Comparison of ENCODE assay signal across 1 cellular context in the genomic region with DNA sequence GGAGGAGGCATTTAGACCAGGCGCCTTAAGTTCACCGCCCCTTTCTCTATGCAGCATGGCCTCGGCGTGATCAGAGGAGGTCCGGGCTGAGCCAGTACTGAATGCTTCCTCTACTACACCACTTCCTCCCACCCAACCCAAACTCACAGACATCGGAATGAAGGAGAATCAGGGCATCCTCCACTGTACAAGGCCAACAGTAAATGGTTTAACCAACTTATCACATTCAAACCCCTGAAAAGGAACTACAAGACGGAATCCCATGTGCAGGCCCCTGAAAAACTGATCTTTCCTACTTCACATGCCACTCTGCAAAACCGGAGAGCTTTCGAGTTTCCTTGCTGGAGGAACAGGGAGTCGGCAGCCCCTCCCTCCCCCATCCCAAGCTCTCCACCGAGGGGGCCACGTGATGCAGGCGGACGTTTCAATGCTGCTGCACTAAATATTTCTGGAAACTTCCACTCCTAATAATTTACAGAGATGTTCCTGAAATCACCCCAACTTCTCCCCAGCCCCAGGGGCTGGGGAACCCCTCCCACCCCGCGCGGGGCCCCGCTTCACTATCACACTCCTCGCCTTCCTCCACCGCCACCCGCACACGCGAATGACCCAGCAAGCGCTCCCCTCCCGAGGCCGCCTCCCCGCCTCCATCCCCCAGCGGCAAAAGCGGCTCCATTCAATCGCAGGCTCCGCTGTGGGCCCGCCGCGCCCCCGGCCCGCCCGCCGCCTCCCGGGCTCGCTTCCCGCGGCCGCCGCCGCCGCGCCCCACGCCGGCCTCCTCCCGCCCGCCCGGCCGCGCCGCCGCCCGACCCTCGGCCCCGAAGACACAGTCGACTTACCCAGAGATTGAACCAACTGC.
TF ChIP-seq lines count a peak whose summit lies in the region.

No MANE protein-coding gene starts in this region.

TF ChIP-seq in H1, 55 proteins besides CTCF, POLR2A, EP300 and RAD21:
- TF ChIP-seq SIX5 (IDR thresholded peaks at IDR 0.05; ENCODE audit: low read depth, low read length) (no peak), CTBP2 (IDR thresholded peaks at IDR 0.05; ENCODE audit: borderline replicate concordance, insufficient read depth, insufficient read length, low read length) (no peak), KDM4A (IDR thresholded peaks at IDR 0.05; ENCODE audit: low read depth, low read length, severe bottlenecking) (no peak), SP4 (IDR thresholded peaks at IDR 0.05; ENCODE audit: low read length) (no peak; the same call in 1 of the 2 replicates), KDM1A (IDR thresholded peaks at IDR 0.05; ENCODE audit: borderline replicate concordance, low read length) (no peak), TAF1 (IDR thresholded peaks at IDR 0.05; ENCODE audit: low read depth, low read length) (peak; percentile 96), PHF8 (conservative IDR thresholded peaks at IDR 0.05; ENCODE audit: low read depth, low read length) (peak; percentile 57), CHD2 (IDR thresholded peaks at IDR 0.05; ENCODE audit: low read length) (0 out of 2 replicates have a peak, but pooled peaks have one; percentile 23), MAX (IDR thresholded peaks at IDR 0.05) (peak; percentile 78), BACH1 (IDR thresholded peaks at IDR 0.05; ENCODE audit: low read length) (no peak), NRF1 (IDR thresholded peaks at IDR 0.05; ENCODE audit: low read depth, low read length) (no peak), CHD1 (IDR thresholded peaks at IDR 0.05; ENCODE audit: low read depth, low read length) (peak; percentile 87), SIN3A (conservative IDR thresholded peaks at IDR 0.05 in 1 of 2, IDR thresholded peaks at IDR 0.05 in 1 of 2; ENCODE audit: low read depth in 1 of 2, low read length in 2 of 2) (peak in 1 of 2 experiments; percentile 77; a peak in 1 of 4 replicates), TCF12 (IDR thresholded peaks at IDR 0.05; ENCODE audit: low read depth, low read length) (no peak), RFX5 (IDR thresholded peaks at IDR 0.05; ENCODE audit: borderline replicate concordance, low read depth, low read length) (no peak), SUZ12 (IDR thresholded peaks at IDR 0.05; ENCODE audit: low read length) (no peak), YY1 (IDR thresholded peaks at IDR 0.05; ENCODE audit: low read depth, low read length) (no peak), RXRA (IDR thresholded peaks at IDR 0.05; ENCODE audit: insufficient read depth, low read depth, low read length) (no peak), HDAC2 (IDR thresholded peaks at IDR 0.05; ENCODE audit: borderline replicate concordance in 1 of 2, low read depth in 2 of 2, low read length in 2 of 2) (0 out of 4 replicates have a peak, but pooled peaks of 1 of the 2 experiments have one; percentile 36), EZH2 (IDR thresholded peaks at IDR 0.05; ENCODE audit: low read depth, low read length, severe bottlenecking) (no peak), ASH2L (IDR thresholded peaks at IDR 0.05; ENCODE audit: low read length) (peak; percentile 70), MAFK (IDR thresholded peaks at IDR 0.05; ENCODE audit: low read depth, low read length) (no peak), BCL11A (IDR thresholded peaks at IDR 0.05; ENCODE audit: low read depth in 2 of 2, low read length in 2 of 2) (no peak), SAP30 (IDR thresholded peaks at IDR 0.05; ENCODE audit: insufficient read depth, insufficient replicate concordance, low read length) (peak; percentile 86), JUN (IDR thresholded peaks at IDR 0.05; ENCODE audit: low read depth, low read length) (no peak), USF2 (IDR thresholded peaks at IDR 0.05; ENCODE audit: low read length) (peak; percentile 74), FOSL1 (IDR thresholded peaks at IDR 0.05; ENCODE audit: insufficient read depth, low read depth, low read length) (no peak), GTF2F1 (IDR thresholded peaks at IDR 0.05; ENCODE audit: borderline replicate concordance, low read depth, low read length) (peak; percentile 36), POLR2AphosphoS5 (IDR thresholded peaks at IDR 0.05; ENCODE audit: low read depth, low read length) (peak; percentile 99), BRCA1 (IDR thresholded peaks at IDR 0.05; ENCODE audit: low read depth, low read length) (no peak), TBP (IDR thresholded peaks at IDR 0.05; ENCODE audit: low read depth, low read length) (peak; percentile 94), TAF7 (optimal IDR thresholded peaks at IDR 0.05; ENCODE audit: borderline replicate concordance, low read depth, low read length) (peak; percentile 91)
- TF ChIP-seq, protein P1, sequence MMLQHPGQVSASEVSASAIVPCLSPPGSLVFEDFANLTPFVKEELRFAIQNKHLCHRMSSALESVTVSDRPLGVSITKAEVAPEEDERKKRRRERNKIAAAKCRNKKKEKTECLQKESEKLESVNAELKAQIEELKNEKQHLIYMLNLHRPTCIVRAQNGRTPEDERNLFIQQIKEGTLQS (IDR thresholded peaks at IDR 0.05; ENCODE audit: insufficient read depth, low read depth, low read length): no peak
- TF ChIP-seq, protein P2, sequence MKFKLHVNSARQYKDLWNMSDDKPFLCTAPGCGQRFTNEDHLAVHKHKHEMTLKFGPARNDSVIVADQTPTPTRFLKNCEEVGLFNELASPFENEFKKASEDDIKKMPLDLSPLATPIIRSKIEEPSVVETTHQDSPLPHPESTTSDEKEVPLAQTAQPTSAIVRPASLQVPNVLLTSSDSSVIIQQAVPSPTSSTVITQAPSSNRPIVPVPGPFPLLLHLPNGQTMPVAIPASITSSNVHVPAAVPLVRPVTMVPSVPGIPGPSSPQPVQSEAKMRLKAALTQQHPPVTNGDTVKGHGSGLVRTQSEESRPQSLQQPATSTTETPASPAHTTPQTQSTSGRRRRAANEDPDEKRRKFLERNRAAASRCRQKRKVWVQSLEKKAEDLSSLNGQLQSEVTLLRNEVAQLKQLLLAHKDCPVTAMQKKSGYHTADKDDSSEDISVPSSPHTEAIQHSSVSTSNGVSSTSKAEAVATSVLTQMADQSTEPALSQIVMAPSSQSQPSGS (IDR thresholded peaks at IDR 0.05; ENCODE audit: low read length): no peak
